1 cellular context compared by ENCODE assay signal in genomic region chr15:52137432-52138357, GRCh38.
TF ChIP-seq lines count a peak whose summit lies in the region.

No MANE protein-coding gene starts in this region.

TF ChIP-seq in HepG2, 621 proteins besides CTCF, POLR2A, EP300 and RAD21 (continues in another document):
- TF ChIP-seq TFDP1 (CRISPR knock-in tag; IDR thresholded peaks at IDR 0.05; ENCODE audit: borderline replicate concordance) = no peak
- TF ChIP-seq FOXM1 (CRISPR knock-in tag; IDR thresholded peaks at IDR 0.05) = no peak
- TF ChIP-seq CHD4 (IDR thresholded peaks at IDR 0.05; ENCODE audit: borderline replicate concordance, low read length) = no peak
- TF ChIP-seq ZNF350 (CRISPR knock-in tag; IDR thresholded peaks at IDR 0.05; ENCODE audit: borderline replicate concordance, low read depth) = no peak; the same call in 1 of the 2 replicates
- TF ChIP-seq ZBTB2 (CRISPR knock-in tag; IDR thresholded peaks at IDR 0.05; ENCODE audit: low read depth) = no peak
- TF ChIP-seq SP2 (CRISPR knock-in tag; IDR thresholded peaks at IDR 0.05) = no peak
- TF ChIP-seq TEF (CRISPR knock-in tag; IDR thresholded peaks at IDR 0.05) = no peak
- TF ChIP-seq FOXO4 (CRISPR knock-in tag; conservative IDR thresholded peaks at IDR 0.05) = no peak
- TF ChIP-seq ATF5 (CRISPR knock-in tag; IDR thresholded peaks at IDR 0.05; ENCODE audit: low read depth) = no peak
- TF ChIP-seq DNMT3B (CRISPR knock-in tag; conservative IDR thresholded peaks at IDR 0.05) = no peak
- TF ChIP-seq CENPBD1 (CRISPR knock-in tag; IDR thresholded peaks at IDR 0.05; ENCODE audit: borderline replicate concordance, low read depth) = 0 out of 2 replicates have a peak, but pooled peaks have one; percentile 29
- TF ChIP-seq ZHX2 (IDR thresholded peaks at IDR 0.05; ENCODE audit: low read depth) = no peak
- TF ChIP-seq ZHX2 (CRISPR knock-in tag; IDR thresholded peaks at IDR 0.05; ENCODE audit: borderline replicate concordance) = no peak
- TF ChIP-seq ZBTB8A (CRISPR knock-in tag; IDR thresholded peaks at IDR 0.05; ENCODE audit: borderline replicate concordance, low read depth) = no peak
- TF ChIP-seq PRDM15 (CRISPR knock-in tag; IDR thresholded peaks at IDR 0.05) = no peak
- TF ChIP-seq HMGXB3 (CRISPR knock-in tag; IDR thresholded peaks at IDR 0.05; ENCODE audit: borderline replicate concordance) = peak; percentile 89; the same call in 1 of the 2 replicates
- no peak for TF ChIP-seq IKZF4 (CRISPR knock-in tag; IDR thresholded peaks at IDR 0.05; ENCODE audit: borderline replicate concordance, low read depth, not compliant biosample characterization)
- TF ChIP-seq REXO4 (CRISPR knock-in tag; IDR thresholded peaks at IDR 0.05; ENCODE audit: borderline replicate concordance) = no peak
- no peak for TF ChIP-seq ZNF205 (CRISPR knock-in tag; IDR thresholded peaks at IDR 0.05)
- no peak for TF ChIP-seq TAF1 (CRISPR knock-in tag; IDR thresholded peaks at IDR 0.05)
- no peak for TF ChIP-seq MED8 (CRISPR knock-in tag; IDR thresholded peaks at IDR 0.05; ENCODE audit: insufficient replicate concordance)
- TF ChIP-seq HINFP (CRISPR knock-in tag; IDR thresholded peaks at IDR 0.05; ENCODE audit: low read depth) = no peak
- TF ChIP-seq DZIP1 (CRISPR knock-in tag; IDR thresholded peaks at IDR 0.05) = no peak
- TF ChIP-seq ZNF446 (CRISPR knock-in tag; IDR thresholded peaks at IDR 0.05) = no peak
- TF ChIP-seq ZNF143 (CRISPR knock-in tag; IDR thresholded peaks at IDR 0.05) = no peak
- TF ChIP-seq RBAK (CRISPR knock-in tag; IDR thresholded peaks at IDR 0.05) = no peak
